In the genomic region with DNA sequence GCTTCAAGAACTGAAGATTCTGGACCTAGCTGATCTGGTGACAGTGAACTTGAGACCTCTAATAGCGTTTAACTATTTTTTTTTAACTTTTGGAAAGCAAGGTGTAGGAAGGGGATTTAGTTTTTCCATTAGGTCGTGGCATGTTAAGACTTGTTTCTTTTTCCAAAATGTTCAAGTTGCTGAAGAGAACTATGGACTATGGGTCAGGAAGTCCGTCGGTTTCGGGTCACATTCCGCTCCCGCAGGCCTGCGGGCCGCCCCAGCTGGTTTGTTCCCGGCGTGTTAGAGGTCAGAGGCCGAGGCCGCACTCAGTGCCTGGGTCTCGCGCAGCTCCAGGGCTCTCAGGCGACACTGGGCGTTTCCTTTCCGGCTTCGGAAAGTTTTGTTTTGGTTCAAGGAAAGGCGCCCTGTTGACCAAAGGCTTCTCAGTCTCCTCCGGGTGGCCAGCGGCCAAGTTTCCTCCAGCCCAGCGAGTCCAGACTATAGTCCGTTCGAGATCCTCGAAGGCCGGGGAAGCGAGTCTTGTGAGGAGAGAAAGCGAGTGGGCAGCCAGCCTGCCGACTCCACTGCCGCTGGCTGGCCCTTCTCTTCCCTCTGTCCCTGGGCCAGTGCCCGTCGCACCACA, we compare ENCODE assay signal across 1 cellular context.
TF ChIP-seq lines count a peak whose summit lies in the region.

No MANE protein-coding gene starts in this region.

TF ChIP-seq in HEK293, 187 proteins besides CTCF, POLR2A, EP300 and RAD21 (continued from another document):
- no peak for TF ChIP-seq ZSCAN23 (tag by site-specific recombination; IDR thresholded peaks at IDR 0.05)
- TF ChIP-seq, protein P1, sequence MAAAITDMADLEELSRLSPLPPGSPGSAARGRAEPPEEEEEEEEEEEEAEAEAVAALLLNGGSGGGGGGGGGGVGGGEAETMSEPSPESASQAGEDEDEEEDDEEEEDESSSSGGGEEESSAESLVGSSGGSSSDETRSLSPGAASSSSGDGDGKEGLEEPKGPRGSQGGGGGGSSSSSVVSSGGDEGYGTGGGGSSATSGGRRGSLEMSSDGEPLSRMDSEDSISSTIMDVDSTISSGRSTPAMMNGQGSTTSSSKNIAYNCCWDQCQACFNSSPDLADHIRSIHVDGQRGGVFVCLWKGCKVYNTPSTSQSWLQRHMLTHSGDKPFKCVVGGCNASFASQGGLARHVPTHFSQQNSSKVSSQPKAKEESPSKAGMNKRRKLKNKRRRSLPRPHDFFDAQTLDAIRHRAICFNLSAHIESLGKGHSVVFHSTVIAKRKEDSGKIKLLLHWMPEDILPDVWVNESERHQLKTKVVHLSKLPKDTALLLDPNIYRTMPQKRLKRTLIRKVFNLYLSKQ (tag by site-specific recombination; IDR thresholded peaks at IDR 0.05; ENCODE audit: borderline replicate concordance): no peak
TF ChIP-seq in HEK293: peak in this region for 6.
